20 cellular contexts compared by ENCODE assay signal in the genomic region with DNA sequence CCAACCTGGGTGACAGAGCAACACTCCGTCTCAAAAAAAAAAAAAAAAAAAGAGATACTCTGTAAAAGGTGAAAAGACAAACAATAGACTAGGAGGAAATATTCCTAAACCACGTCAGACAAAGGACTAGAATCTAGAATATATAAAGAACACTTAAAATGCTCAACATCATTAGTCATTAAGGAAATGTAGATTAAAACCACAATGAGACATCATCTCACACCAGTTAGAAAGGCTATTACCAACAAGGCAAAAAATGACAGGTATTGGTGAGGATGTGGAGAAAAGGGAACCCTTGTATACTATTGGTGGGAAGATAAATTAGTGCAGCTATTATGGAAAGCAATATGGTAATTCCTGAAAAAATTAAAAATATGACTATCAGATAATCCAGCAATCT.
"Had no signal": no experiment of that assay in that cellular context is flagged by ENCODE, and none has a peak within 500 bp of the region (broad histone marks: within the 10 kb centered on the region; RNA-seq: fewer than 3 reads in every experiment).

No MANE protein-coding gene starts in this region.

- ATAC-seq: left cardiac atrium; naive thymus-derived CD8-positive, alpha-beta T cell; pancreas; T-helper 17 cell had no signal

- DNase-seq: activated CD4-positive, alpha-beta memory T cell treated with anti-CD3 and anti-CD28 coated beads, Interleukin-2, amount 10 ng/mL, durations not matched to agents 7 days and 5 days; activated CD4-positive, alpha-beta T cell treated with anti-CD3 and anti-CD28 coated beads for 1 hour; activated CD4-positive, alpha-beta T cell treated with anti-CD3 and anti-CD28 coated beads, Interleukin-2, amount 10 ng/mL, durations not matched to agents 7 days and 5 days; activated CD8-positive, alpha-beta memory T cell treated with anti-CD3 and anti-CD28 coated beads, Interleukin-2, amount 50 U/mL, for 48 hours; activated gamma-delta T cell; activated naive CD4-positive, alpha-beta T cell treated with anti-CD3 and anti-CD28 coated beads, Interleukin-2, amount 10 ng/mL, durations not matched to agents 7 days and 5 days; activated naive CD8-positive, alpha-beta T cell treated with anti-CD3 and anti-CD28 coated beads, Interleukin-2, amount 10 ng/mL, durations not matched to agents 7 days and 5 days; activated T-cell treated with anti-CD3 and anti-CD28 coated beads, Interleukin-2, amount 50 U/mL, for 24 hours; brain microvascular endothelial cell; central memory CD4-positive, alpha-beta T cell; foreskin melanocyte; glutamatergic neuron; left cardiac atrium; naive thymus-derived CD8-positive, alpha-beta T cell; nucleus accumbens; pancreas; stimulated activated CD4-positive, alpha-beta T cell treated with anti-CD3 and anti-CD28 coated beads, Interleukin-2, amount 100 ng/mL, for 24 hours; stimulated activated naive CD4-positive, alpha-beta T cell treated with Interleukin-2 at 50 U/mL for 16 hours; T-helper 17 cell; T1000 had no signal
